Comparison of ENCODE assay signal across 1 cellular context in genomic region chr1:12457771-12458170, GRCh38.
A peak's percentile ranks its signal among the peaks of the same experiment; 100 is the strongest.
TF ChIP-seq lines count a peak whose summit lies in the region.

No MANE protein-coding gene starts in this region.

TF ChIP-seq in liver, 16 proteins besides CTCF, POLR2A, EP300 and RAD21 (continued from another document):
- no peak for TF ChIP-seq NR2F2 (IDR thresholded peaks at IDR 0.05)
- no peak for TF ChIP-seq TAF1 (conservative IDR thresholded peaks at IDR 0.05)
- no peak for TF ChIP-seq MAX (IDR thresholded peaks at IDR 0.05)
- peak in 1 of 2 donors; percentile 33 for TF ChIP-seq JUND (IDR thresholded peaks at IDR 0.05)
TF ChIP-seq in liver: peak in this region for 5.
